ENCODE assay signal across 23 cellular contexts in the genomic region with DNA sequence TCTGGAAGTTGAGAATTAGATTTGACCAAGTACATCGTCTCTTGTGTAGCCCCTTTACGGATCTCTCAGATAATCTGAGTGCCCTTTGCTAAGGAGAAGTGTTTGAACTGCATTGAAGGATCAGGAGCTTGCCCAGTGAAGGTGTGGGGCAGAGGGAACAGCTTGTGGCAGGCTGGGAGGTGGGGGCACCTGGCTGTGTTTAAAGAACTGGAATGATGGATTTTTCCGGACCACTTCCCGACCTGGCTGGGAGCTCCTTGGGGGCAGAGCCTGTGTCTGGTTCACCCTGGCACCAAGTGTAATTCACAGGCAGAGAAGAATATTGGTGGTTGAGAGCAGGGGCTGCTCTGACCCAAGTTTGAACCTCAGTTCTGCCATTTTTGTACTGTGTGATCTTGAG. TPM values are rescaled to one million over a fixed set of nuclear protein-coding genes. Genes with fewer than 3 reads are reported as not detected.
DNase-seq lines count a peak whose midpoint lies in the region; ATAC-seq and TF ChIP-seq lines count a peak whose summit lies in the region.
"Had no signal": no experiment of that assay in that cellular context is flagged by ENCODE, and none has a peak within 500 bp of the region (broad histone marks: within the 10 kb centered on the region; RNA-seq: fewer than 3 reads in every experiment).

No MANE protein-coding gene starts in this region.

- no peaks in the 10 kb centered on the region for H3K27me3 ChIP-seq in CD4-positive, CD25-positive, alpha-beta regulatory T cell (ENCODE audit: control insufficient read depth, insufficient read depth, low read length)
- H3K27me3 ChIP-seq: heart left ventricle, pancreas, right atrium auricular region, SJCRH30, spleen had no signal

- DNase-seq in CD4-positive, CD25-positive, alpha-beta regulatory T cell, result no peak
- DNase-seq in DMS53 (lab: John Stamatoyannopoulos, UW) (no peak), NCI-H2107 (lab: John Stamatoyannopoulos, UW) (no peak)
- no peak for DNase-seq in activated naive CD4-positive, alpha-beta T cell (lab: John Stamatoyannopoulos, UW)
- DNase-seq: activated CD4-positive, alpha-beta T cell treated with anti-CD3 and anti-CD28 coated beads for 36 hours; activated naive CD8-positive, alpha-beta T cell treated with anti-CD3 and anti-CD28 coated beads, Interleukin-2, amount 10 ng/mL, durations not matched to agents 7 days and 5 days; DMS79; foreskin fibroblast; heart left ventricle; Karpas-422; mesendoderm; MV-4-11; NCI-H526 treated with DMSO at 0.1 percent for 48 hours; pancreas; SJCRH30; spleen; stimulated activated CD4-positive, alpha-beta T cell treated with anti-CD3 and anti-CD28 coated beads, Interleukin-2, amount 100 ng/mL, for 48 hours; stimulated activated naive B cell treated with anti-CD40 and anti-IgM and Interleukin-4, amounts not matched to agents 10 μg/mL and 1 μg/mL and 100 μg/mL, for 72 hours had no signal

- H3K4me1 ChIP-seq in CD4-positive, CD25-positive, alpha-beta regulatory T cell (ENCODE audit: control insufficient read depth, insufficient read depth, low read length, poor library complexity, severe bottlenecking), result peaks cover 52% of the 10 kb centered on the region

- peak overlapping the region in 2 of 4 donors; percentile 26 to 85 for H3K4me3 Mint-ChIP-seq in CD4-positive, CD25-positive, alpha-beta regulatory T cell
- peak overlapping the region; percentile 32 for H3K4me3 Mint-ChIP-seq in dendritic cell treated with granulocyte-macrophage colony-stimulating factor and Interleukin-4, amounts not matched to agents 40 ng/mL and 50 ng/mL, for 4 days
- H3K4me3 Mint-ChIP-seq in nephron, result peak overlapping the region in 2 of 3 experiments; percentile 10 to 20
- H3K4me3 Mint-ChIP-seq: GM23338; stimulated activated naive B cell treated with anti-CD40 and anti-IgM and Interleukin-4, amounts not matched to agents 10 μg/mL and 1 μg/mL and 100 μg/mL, for 72 hours had no signal

- peak overlapping the region; percentile 77 for H3K4me3 ChIP-seq in CD4-positive, CD25-positive, alpha-beta regulatory T cell (ENCODE audit: low read depth, low read length)
- H3K4me3 ChIP-seq: GM23338, pancreas, right atrium auricular region, SJCRH30, spleen had no signal

- no peak for TF ChIP-seq CTCF in nephron (IDR thresholded peaks at IDR 0.05; ENCODE audit: unreplicated experiment in 3 of 3)

- no peaks in the 10 kb centered on the region for H3K9me3 Mint-ChIP-seq in CD4-positive, CD25-positive, alpha-beta regulatory T cell
- H3K9me3 Mint-ChIP-seq in dendritic cell treated with granulocyte-macrophage colony-stimulating factor and Interleukin-4, amounts not matched to agents 40 ng/mL and 50 ng/mL, for 4 days, result no peaks in the 10 kb centered on the region
- H3K9me3 Mint-ChIP-seq in nephron, result peaks cover 2% of the 10 kb centered on the region
- H3K9me3 Mint-ChIP-seq: activated naive CD8-positive, alpha-beta T cell treated with anti-CD3 and anti-CD28 coated beads, Interleukin-2, amount 10 ng/mL, durations not matched to agents 7 days and 5 days; GM23338; stimulated activated naive B cell treated with anti-CD40 and anti-IgM and Interleukin-4, amounts not matched to agents 10 μg/mL and 1 μg/mL and 100 μg/mL, for 72 hours had no signal

- H3K36me3 Mint-ChIP-seq in CD4-positive, CD25-positive, alpha-beta regulatory T cell, result peaks cover 59% of the 10 kb centered on the region
- H3K36me3 Mint-ChIP-seq in dendritic cell treated with granulocyte-macrophage colony-stimulating factor and Interleukin-4, amounts not matched to agents 40 ng/mL and 50 ng/mL, for 4 days (ENCODE audit: low read depth), result peaks cover 95% of the 10 kb centered on the region
- H3K36me3 Mint-ChIP-seq in nephron (ENCODE audit: low read depth), result peaks cover 38% of the 10 kb centered on the region

- no peak for ATAC-seq in CD4-positive, CD25-positive, alpha-beta regulatory T cell (ENCODE audit: low read depth in 2 of 2)
- ATAC-seq: GM23338; heart left ventricle; stimulated activated naive B cell treated with anti-CD40 and anti-IgM and Interleukin-4, amounts not matched to agents 10 μg/mL and 1 μg/mL and 100 μg/mL, for 72 hours had no signal

- no peaks in the 10 kb centered on the region for H3K9me3 ChIP-seq in CD4-positive, CD25-positive, alpha-beta regulatory T cell (ENCODE audit: control insufficient read depth in 2 of 2, low read length in 2 of 2)
- no peaks in the 10 kb centered on the region for H3K9me3 ChIP-seq in KOPT-K1 (ENCODE audit: insufficient read depth, low read length, poor library complexity, severe bottlenecking)
- H3K9me3 ChIP-seq: heart left ventricle, pancreas, right atrium auricular region, SJCRH30, spleen had no signal

- no peak overlapping the region for H3K27ac ChIP-seq in CD4-positive, CD25-positive, alpha-beta regulatory T cell (ENCODE audit: insufficient read depth, low read length, poor library complexity, severe bottlenecking)
- H3K27ac ChIP-seq in KOPT-K1 (ENCODE audit: low read depth, low read length, poor library complexity, severe bottlenecking), result peak overlapping the region; percentile 71
- H3K27ac ChIP-seq: SJCRH30 had no signal

- H3K36me3 ChIP-seq in CD4-positive, CD25-positive, alpha-beta regulatory T cell (ENCODE audit: control insufficient read depth, insufficient read depth, low read length), result peaks cover 21% of the 10 kb centered on the region
- H3K36me3 ChIP-seq in KOPT-K1 (ENCODE audit: insufficient read depth, low read length), result peaks cover 37% of the 10 kb centered on the region

- H3K27ac Mint-ChIP-seq in CD4-positive, CD25-positive, alpha-beta regulatory T cell, result peak overlapping the region; percentile 88 to 96 (median 94)
- H3K27ac Mint-ChIP-seq in dendritic cell treated with granulocyte-macrophage colony-stimulating factor and Interleukin-4, amounts not matched to agents 40 ng/mL and 50 ng/mL, for 4 days, result peak overlapping the region; percentile 96
- peak overlapping the region; percentile 86 to 93 (median 88) for H3K27ac Mint-ChIP-seq in nephron
- H3K27ac Mint-ChIP-seq: stimulated activated naive B cell treated with anti-CD40 and anti-IgM and Interleukin-4, amounts not matched to agents 10 μg/mL and 1 μg/mL and 100 μg/mL, for 72 hours had no signal

- intact Hi-C loops in dendritic cell treated with granulocyte-macrophage colony-stimulating factor and Interleukin-4, amounts not matched to agents 40 ng/mL and 50 ng/mL, for 4 days (cut with micrococcal nuclease), result no loop called here

- H3K27me3 Mint-ChIP-seq in CD4-positive, CD25-positive, alpha-beta regulatory T cell, result no peaks in the 10 kb centered on the region
- no peaks in the 10 kb centered on the region for H3K27me3 Mint-ChIP-seq in dendritic cell treated with granulocyte-macrophage colony-stimulating factor and Interleukin-4, amounts not matched to agents 40 ng/mL and 50 ng/mL, for 4 days
- no peaks in the 10 kb centered on the region for H3K27me3 Mint-ChIP-seq in nephron (ENCODE audit: low read depth)
- H3K27me3 Mint-ChIP-seq: activated CD4-positive, alpha-beta T cell treated with anti-CD3 and anti-CD28 coated beads for 36 hours; activated naive CD8-positive, alpha-beta T cell treated with anti-CD3 and anti-CD28 coated beads, Interleukin-2, amount 10 ng/mL, durations not matched to agents 7 days and 5 days; stimulated activated naive B cell treated with anti-CD40 and anti-IgM and Interleukin-4, amounts not matched to agents 10 μg/mL and 1 μg/mL and 100 μg/mL, for 72 hours had no signal

- H3K4me1 Mint-ChIP-seq in CD4-positive, CD25-positive, alpha-beta regulatory T cell, result peaks cover 26 to 82% (median 65%) of the 10 kb centered on the region in 4 donors
- H3K4me1 Mint-ChIP-seq in dendritic cell treated with granulocyte-macrophage colony-stimulating factor and Interleukin-4, amounts not matched to agents 40 ng/mL and 50 ng/mL, for 4 days (ENCODE audit: low read depth), result peaks cover 90% of the 10 kb centered on the region
- peaks cover 48% of the 10 kb centered on the region for H3K4me1 Mint-ChIP-seq in nephron

RNA-seq across cellular contexts. Expression of a gene that starts 18.4 kb away (rescaled TPM):
- 67.7 TPM for total RNA-seq in CD4-positive, CD25-positive, alpha-beta regulatory T cell
- 10 to 100 TPM; 46.6 to 63.0 (median 52.0) TPM for polyA plus RNA-seq in CD4-positive, CD25-positive, alpha-beta regulatory T cell
